ENCODE assay signal across 11 cellular contexts in genomic region chr9:137256362-137256761, GRCh38. TPM values are rescaled to one million over a fixed set of nuclear protein-coding genes. Genes with fewer than 3 reads are reported as not detected.
DNase-seq lines count a peak whose midpoint lies in the region; ATAC-seq and TF ChIP-seq lines count a peak whose summit lies in the region.
"Had no signal": no experiment of that assay in that cellular context is flagged by ENCODE, and none has a peak within 500 bp of the region (broad histone marks: within the 10 kb centered on the region; RNA-seq: fewer than 3 reads in every experiment).

No MANE protein-coding gene starts in this region.

- no peaks in the 10 kb centered on the region for H3K27me3 Mint-ChIP-seq in activated CD4-positive, alpha-beta T cell treated with anti-CD3 and anti-CD28 coated beads for 36 hours
- no peaks in the 10 kb centered on the region for H3K27me3 Mint-ChIP-seq in activated CD8-positive, alpha-beta T cell treated with anti-CD3 and anti-CD28 coated beads for 36 hours
- peaks cover 0 to 5% (median 4%) of the 10 kb centered on the region in 3 donors for H3K27me3 Mint-ChIP-seq in immature natural killer cell (ENCODE audit: low read depth in 3 of 3)
- peaks cover 6% of the 10 kb centered on the region for H3K27me3 Mint-ChIP-seq in stimulated activated naive CD8-positive, alpha-beta T cell treated with anti-CD3 and anti-CD28 coated beads, Interleukin-15, amount 100 ng/mL, for 72 hours

- no peak for ATAC-seq in activated CD4-positive, alpha-beta T cell treated with anti-CD3 and anti-CD28 coated beads for 36 hours
- no peak for ATAC-seq in activated CD8-positive, alpha-beta T cell treated with anti-CD3 and anti-CD28 coated beads for 36 hours
- no peak for ATAC-seq in stimulated activated naive CD8-positive, alpha-beta T cell treated with anti-CD3 and anti-CD28 coated beads, Interleukin-15, amount 100 ng/mL, for 72 hours
- ATAC-seq in GM21367 (IDR thresholded peaks at IDR 0.05; ENCODE audit: unreplicated experiment): no peak

- intact Hi-C loops in activated CD4-positive, alpha-beta T cell treated with anti-CD3 and anti-CD28 coated beads for 36 hours (cut with DNase I, micrococcal nuclease): no loop called here
- intact Hi-C loops in activated CD8-positive, alpha-beta T cell treated with anti-CD3 and anti-CD28 coated beads for 36 hours (cut with micrococcal nuclease): no loop called here

- peak overlapping the region; percentile 87 for H3K4me3 Mint-ChIP-seq in activated CD4-positive, alpha-beta T cell treated with anti-CD3 and anti-CD28 coated beads for 36 hours
- peak overlapping the region; percentile 83 for H3K4me3 Mint-ChIP-seq in activated CD8-positive, alpha-beta T cell treated with anti-CD3 and anti-CD28 coated beads for 36 hours
- peak overlapping the region; percentile 83 to 92 (median 88) for H3K4me3 Mint-ChIP-seq in immature natural killer cell
- H3K4me3 Mint-ChIP-seq in stimulated activated naive CD8-positive, alpha-beta T cell treated with anti-CD3 and anti-CD28 coated beads, Interleukin-15, amount 100 ng/mL, for 72 hours: peak overlapping the region; percentile 81 to 87

- no peak overlapping the region for H3K27ac Mint-ChIP-seq in activated CD4-positive, alpha-beta T cell treated with anti-CD3 and anti-CD28 coated beads for 36 hours
- no peak overlapping the region for H3K27ac Mint-ChIP-seq in activated CD8-positive, alpha-beta T cell treated with anti-CD3 and anti-CD28 coated beads for 36 hours
- peak overlapping the region in 1 of 6 donors; percentile 66 for H3K27ac Mint-ChIP-seq in immature natural killer cell
- no peak overlapping the region for H3K27ac Mint-ChIP-seq in stimulated activated naive CD8-positive, alpha-beta T cell treated with anti-CD3 and anti-CD28 coated beads, Interleukin-15, amount 100 ng/mL, for 72 hours

- H3K36me3 Mint-ChIP-seq in activated CD4-positive, alpha-beta T cell treated with anti-CD3 and anti-CD28 coated beads for 36 hours (ENCODE audit: low read depth): peaks cover 9% of the 10 kb centered on the region
- peaks cover 10% of the 10 kb centered on the region for H3K36me3 Mint-ChIP-seq in activated CD8-positive, alpha-beta T cell treated with anti-CD3 and anti-CD28 coated beads for 36 hours (ENCODE audit: low read depth)
- peaks cover 0 to 3% (median 0%) of the 10 kb centered on the region in 3 donors for H3K36me3 Mint-ChIP-seq in immature natural killer cell

- peaks cover 18% of the 10 kb centered on the region for H3K4me1 Mint-ChIP-seq in activated CD4-positive, alpha-beta T cell treated with anti-CD3 and anti-CD28 coated beads for 36 hours
- peaks cover 14% of the 10 kb centered on the region for H3K4me1 Mint-ChIP-seq in activated CD8-positive, alpha-beta T cell treated with anti-CD3 and anti-CD28 coated beads for 36 hours (ENCODE audit: low read depth)
- peaks cover 15 to 20% of the 10 kb centered on the region in 2 donors for H3K4me1 Mint-ChIP-seq in immature natural killer cell
- H3K4me1 Mint-ChIP-seq in stimulated activated naive CD8-positive, alpha-beta T cell treated with anti-CD3 and anti-CD28 coated beads, Interleukin-15, amount 100 ng/mL, for 72 hours: peaks cover 24% of the 10 kb centered on the region

- H3K9me3 Mint-ChIP-seq in activated CD4-positive, alpha-beta T cell treated with anti-CD3 and anti-CD28 coated beads for 36 hours (ENCODE audit: low read depth): no peaks in the 10 kb centered on the region
- H3K9me3 Mint-ChIP-seq in activated CD8-positive, alpha-beta T cell treated with anti-CD3 and anti-CD28 coated beads for 36 hours: no peaks in the 10 kb centered on the region
- peaks cover 0 to 2% (median 0%) of the 10 kb centered on the region in 6 donors for H3K9me3 Mint-ChIP-seq in immature natural killer cell
- H3K9me3 Mint-ChIP-seq in stimulated activated naive CD8-positive, alpha-beta T cell treated with anti-CD3 and anti-CD28 coated beads, Interleukin-15, amount 100 ng/mL, for 72 hours: no peaks in the 10 kb centered on the region

- CTCF ChIA-PET in activated CD4-positive, alpha-beta T cell treated with anti-CD3 and anti-CD28 coated beads for 36 hours (lab: Charles Lee): interaction anchor here (0.5 to 1.4 kb wide), 8 partner anchors 9 to 489 kb away, joined by 3 to 5 read pairs (median 3); no protein-coding TSS in a partner anchor
- CTCF ChIA-PET in activated CD8-positive, alpha-beta T cell treated with anti-CD3 and anti-CD28 coated beads for 36 hours (lab: Charles Lee): interaction anchor here (1.0 to 1.5 kb wide), 5 partner anchors 16 to 160 kb away, joined by 3 to 13 read pairs (median 3); no protein-coding TSS in a partner anchor

- POLR2A ChIA-PET in activated CD4-positive, alpha-beta T cell treated with anti-CD3 and anti-CD28 coated beads for 36 hours (lab: Charles Lee): interaction anchor here (0.7 to 1.6 kb wide), 2 partner anchors 14 to 16 kb away, joined by 3 to 5 read pairs; partner anchors contain the start of gene TUBB4B
- POLR2A ChIA-PET in activated CD8-positive, alpha-beta T cell treated with anti-CD3 and anti-CD28 coated beads for 36 hours (lab: Charles Lee): interaction anchor here (0.8 to 7.2 kb wide), 6 partner anchors 11 to 141 kb away, joined by 3 to 113 read pairs (median 4); partner anchors contain the start of gene TUBB4B

- no peak for DNase-seq in activated CD4-positive, alpha-beta T cell treated with anti-CD3 and anti-CD28 coated beads for 36 hours
- no peak for DNase-seq in activated CD4-positive, alpha-beta T cell treated with anti-CD3 and anti-CD28 coated beads, Interleukin-2, amount 50 U/mL, for 48 hours
- no peak for DNase-seq in activated CD8-positive, alpha-beta T cell treated with anti-CD3 and anti-CD28 coated beads for 36 hours
- DNase-seq in immature natural killer cell (no peak), A172 (ENCODE audit: low spot score) (no peak)
- DNase-seq in stimulated activated naive CD8-positive, alpha-beta T cell treated with anti-CD3 and anti-CD28 coated beads, Interleukin-15, amount 100 ng/mL, for 72 hours: no peak
- DNase-seq in activated CD8-positive, alpha-beta memory T cell treated with anti-CD3 and anti-CD28 coated beads, Interleukin-2, amount 50 U/mL, for 4 hours: no peak
- DNase-seq: HCEC 1CT, NCI-H526 had no signal

- no peak for TF ChIP-seq CTCF in activated CD8-positive, alpha-beta T cell treated with anti-CD3 and anti-CD28 coated beads for 36 hours (IDR thresholded peaks at IDR 0.05)

RNA-seq across cellular contexts. Expression of gene NELFB, which starts 1.2 kb away (rescaled TPM):
- total RNA-seq in activated CD4-positive, alpha-beta T cell treated with anti-CD3 and anti-CD28 coated beads for 36 hours: 10 to 100 TPM; 41.4 to 54.1 TPM
- 10 to 100 TPM; 50.9 to 54.3 TPM for total RNA-seq in activated CD8-positive, alpha-beta T cell treated with anti-CD3 and anti-CD28 coated beads for 36 hours
- polyA plus RNA-seq in immature natural killer cell: 10 to 100 TPM; 25.0 to 36.8 (median 34.6) TPM
- total RNA-seq in A172 (2014; rRNA removed; shearing (Covaris generic)): 104 and 116 TPM in 2 replicates

RNA-seq across cellular contexts. Expression of gene STPG3, which starts 5.3 kb away (rescaled TPM):
- not detected for total RNA-seq in activated CD4-positive, alpha-beta T cell treated with anti-CD3 and anti-CD28 coated beads for 36 hours
- total RNA-seq in activated CD8-positive, alpha-beta T cell treated with anti-CD3 and anti-CD28 coated beads for 36 hours: not detected
- polyA plus RNA-seq in immature natural killer cell: not detected
- not detected in 2 replicates for total RNA-seq in A172 (2014; rRNA removed; shearing (Covaris generic))
- total RNA-seq: cardiac septum had no signal

RNA-seq across cellular contexts. Expression of gene TUBB4B, which starts 15.3 kb away (rescaled TPM):
- 100 to 1,000 TPM; 264 to 278 TPM for total RNA-seq in activated CD4-positive, alpha-beta T cell treated with anti-CD3 and anti-CD28 coated beads for 36 hours
- 100 to 1,000 TPM; 228 to 230 TPM for total RNA-seq in activated CD8-positive, alpha-beta T cell treated with anti-CD3 and anti-CD28 coated beads for 36 hours
- polyA plus RNA-seq in immature natural killer cell: 10 to 100 TPM; 60.8 to 98.2 (median 71.9) TPM
- total RNA-seq in A172 (2014; rRNA removed; shearing (Covaris generic)): 599 and 717 TPM in 2 replicates

RNA-seq across cellular contexts. Expression of gene TOR4A, which starts 21.2 kb away (rescaled TPM):
- total RNA-seq in activated CD4-positive, alpha-beta T cell treated with anti-CD3 and anti-CD28 coated beads for 36 hours: 1 to 10 TPM; 2.6 to 3.4 TPM
- 1 to 10 TPM; 2.9 to 3.0 TPM for total RNA-seq in activated CD8-positive, alpha-beta T cell treated with anti-CD3 and anti-CD28 coated beads for 36 hours
- polyA plus RNA-seq in immature natural killer cell: 10 to 100 TPM in 1 of 3 donors, 1 to 10 TPM in 2; 4.9 to 13.9 (median 7.2) TPM
- total RNA-seq in A172 (2014; rRNA removed; shearing (Covaris generic)): 79.6 and 94.5 TPM in 2 replicates

RNA-seq across cellular contexts. Expression of gene SLC34A3, which starts 25.7 kb away (rescaled TPM):
- total RNA-seq in activated CD4-positive, alpha-beta T cell treated with anti-CD3 and anti-CD28 coated beads for 36 hours: not detected
- total RNA-seq in activated CD8-positive, alpha-beta T cell treated with anti-CD3 and anti-CD28 coated beads for 36 hours: not detected
- not detected for polyA plus RNA-seq in immature natural killer cell
- 1.1 and 1.6 TPM in 2 replicates for total RNA-seq in A172 (2014; rRNA removed; shearing (Covaris generic))
- total RNA-seq: cardiac septum had no signal
